8 cellular contexts compared by ENCODE assay signal in genomic region chr3:52278510-52279069, GRCh38. TPM values are rescaled to one million over a fixed set of nuclear protein-coding genes. Genes with fewer than 3 reads are reported as not detected.
DNase-seq lines count a peak whose midpoint lies in the region; ATAC-seq and TF ChIP-seq lines count a peak whose summit lies in the region.

A gene with protein sequence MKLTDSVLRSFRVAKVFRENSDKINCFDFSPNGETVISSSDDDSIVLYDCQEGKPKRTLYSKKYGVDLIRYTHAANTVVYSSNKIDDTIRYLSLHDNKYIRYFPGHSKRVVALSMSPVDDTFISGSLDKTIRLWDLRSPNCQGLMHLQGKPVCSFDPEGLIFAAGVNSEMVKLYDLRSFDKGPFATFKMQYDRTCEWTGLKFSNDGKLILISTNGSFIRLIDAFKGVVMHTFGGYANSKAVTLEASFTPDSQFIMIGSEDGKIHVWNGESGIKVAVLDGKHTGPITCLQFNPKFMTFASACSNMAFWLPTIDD (minus strand): TSS chr3:52278649. CDS start chr3:52278361, 288 bp downstream.

- peaks cover 13% of the 10 kb centered on the region for H3K36me3 Mint-ChIP-seq in T-helper 17 cell (ENCODE audit: low read depth)

- peaks cover 64% of the 10 kb centered on the region for H3K4me1 Mint-ChIP-seq in T-helper 17 cell

- peak; percentile 96 for TF ChIP-seq POLR2A in GM15510 (IDR thresholded peaks at IDR 0.05; ENCODE audit: borderline replicate concordance, extremely low read depth, insufficient read length)
- peak; percentile 85 to 90 for TF ChIP-seq POLR2A in uterus (IDR thresholded peaks at IDR 0.05)

- peak within 1 kb of the TSS; percentile 100 for H3K27ac Mint-ChIP-seq in T-helper 17 cell

- TF ChIP-seq CTCF in uterus (IDR thresholded peaks at IDR 0.05) = peak; percentile 31 to 61 (median 44)

- peak within 1 kb of the TSS; percentile 100 for H3K4me3 Mint-ChIP-seq in T-helper 17 cell

- H3K27me3 ChIP-seq in uterus = no peaks in the 10 kb centered on the region

- H3K27me3 Mint-ChIP-seq in T-helper 17 cell = no peaks in the 10 kb centered on the region

- peak within 1 kb of the TSS; percentile 81 to 88 for H3K4me3 ChIP-seq in uterus

- no peaks in the 10 kb centered on the region for H3K9me3 ChIP-seq in T-helper 17 cell (ENCODE audit: control insufficient read depth, low read length, poor library complexity, severe bottlenecking)
- H3K9me3 ChIP-seq in uterus = no peaks in the 10 kb centered on the region

- peak within 1 kb of the TSS; percentile 93 to 97 for H3K27ac ChIP-seq in uterus

- ATAC-seq in HG02884 (IDR thresholded peaks at IDR 0.05; ENCODE audit: unreplicated experiment) (peak; percentile 80), T-helper 17 cell (peak; percentile 84), left ventricle myocardium superior (peak; percentile 95)

- peaks cover 4 to 5% of the 10 kb centered on the region in 2 donors for H3K4me1 ChIP-seq in uterus

- no peaks in the 10 kb centered on the region for H3K36me3 ChIP-seq in uterus

- intact Hi-C loops in left ventricle myocardium superior (cut with micrococcal nuclease) (no loop called here), uterus (cut with DNase I; ENCODE audit: low total_unique reads) (no loop called here)

- peak; percentile 68 for DNase-seq in NCI-H146 treated with DMSO at 0.1 percent for 48 hours (lab: John Stamatoyannopoulos, UW; ENCODE audit: unreplicated experiment)
- peak; percentile 96 to 99 (median 96) for DNase-seq in T-helper 17 cell
- peak; percentile 73 to 99 (median 92) for DNase-seq in amygdala (lab: John Stamatoyannopoulos, UW)
- DNase-seq in left ventricle myocardium superior = peak; percentile 99
- DNase-seq in putamen (ENCODE audit: low spot score) = peak; percentile 94
- DNase-seq in uterus = peak; percentile 96 to 97

RNA-seq across cellular contexts. Expression of the gene that starts here (rescaled TPM):
- total RNA-seq in T-helper 17 cell (100 to 1,000 TPM; 109 to 114 TPM), left ventricle myocardium superior (67.5 TPM), uterus (100 to 1,000 TPM in 1 of 4 donors, 10 to 100 TPM in 3; 24.6 to 128 (median 70.3) TPM)

Comparison
In these comparisons a context has a peak if more than half of its experiments do, and no peak if none do; other contexts are left out.
1. Peak in every context shown above with its lines: DNase-seq, ATAC-seq, H3K4me3 ChIP-seq and H3K27ac ChIP-seq.